ENCODE assay signal across 16 cellular contexts in the genomic region with DNA sequence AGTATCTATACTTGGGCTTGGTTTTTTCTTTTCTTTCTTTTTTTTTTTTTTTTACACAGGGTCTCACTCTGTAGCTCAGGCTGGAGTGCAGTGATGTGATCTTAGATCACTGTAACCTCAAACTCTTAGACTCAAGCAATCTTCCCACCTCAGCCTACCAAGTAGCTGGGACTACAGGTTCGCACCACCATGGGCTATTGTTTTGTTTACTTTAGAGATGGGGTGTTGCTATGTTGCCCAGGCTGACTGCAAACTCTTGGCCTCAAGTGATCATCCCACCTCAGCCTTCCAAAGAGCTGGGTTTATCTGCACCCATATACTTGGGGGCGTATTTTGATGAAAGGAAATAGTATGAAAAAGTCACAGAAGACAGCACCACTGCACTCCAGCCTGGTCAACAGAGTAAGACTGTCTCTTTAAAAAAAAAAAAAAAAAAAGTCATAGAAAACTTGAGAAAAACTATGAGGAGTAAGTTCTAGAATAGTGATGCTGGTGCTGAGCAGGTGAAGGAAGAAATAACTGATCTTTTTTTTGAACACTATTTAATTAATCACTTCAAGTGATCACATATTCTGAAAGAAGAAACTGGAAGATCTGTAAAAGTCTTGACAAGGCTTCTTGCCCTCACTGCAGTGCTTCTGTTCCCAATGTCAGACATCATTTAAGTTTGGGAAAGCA. TPM values are rescaled to one million over a fixed set of nuclear protein-coding genes. Genes with fewer than 3 reads are reported as not detected.
DNase-seq lines count a peak whose midpoint lies in the region; ATAC-seq and TF ChIP-seq lines count a peak whose summit lies in the region.
"Had no signal": no experiment of that assay in that cellular context is flagged by ENCODE, and none has a peak within 500 bp of the region (broad histone marks: within the 10 kb centered on the region; RNA-seq: fewer than 3 reads in every experiment).

No MANE protein-coding gene starts in this region.

- peak overlapping the region; percentile 89 for H3K27ac Mint-ChIP-seq in HFFc6
- H3K27ac Mint-ChIP-seq: activated CD4-positive, alpha-beta T cell treated with anti-CD3 and anti-CD28 coated beads, Interleukin-2, amount 10 ng/mL, durations not matched to agents 7 days and 5 days had no signal

- peaks cover 36% of the 10 kb centered on the region for H3K4me1 ChIP-seq in adipocyte (ENCODE audit: control insufficient read depth, insufficient read depth, low read length)

- H3K4me3 Mint-ChIP-seq in HFFc6 = peak overlapping the region; percentile 50
- H3K4me3 Mint-ChIP-seq: activated CD4-positive, alpha-beta T cell treated with anti-CD3 and anti-CD28 coated beads, Interleukin-2, amount 10 ng/mL, durations not matched to agents 7 days and 5 days had no signal

- TF ChIP-seq CTCF in C4-2B (conservative IDR thresholded peaks at IDR 0.05) (no peak), HFFc6 (IDR thresholded peaks at IDR 0.05) (no peak)

- no peaks in the 10 kb centered on the region for H3K27me3 Mint-ChIP-seq in HFFc6 (ENCODE audit: insufficient read depth)
- H3K27me3 Mint-ChIP-seq: activated CD4-positive, alpha-beta T cell treated with anti-CD3 and anti-CD28 coated beads, Interleukin-2, amount 10 ng/mL, durations not matched to agents 7 days and 5 days had no signal

- H3K27me3 ChIP-seq in adipocyte (replicated peaks; ENCODE audit: control insufficient read depth, insufficient read depth, low read length) = no peaks in the 10 kb centered on the region

- no peak for DNase-seq in HFFc6
- DNase-seq in adipocyte (ENCODE audit: low read depth) = no peak
- DNase-seq in kidney tubule cell (ENCODE audit: low spot score) = peak; percentile 38
- no peak for DNase-seq in hepatic stellate cell (ENCODE audit: low spot score)
- DNase-seq: activated CD4-positive, alpha-beta T cell treated with anti-CD3 and anti-CD28 coated beads, Interleukin-2, amount 10 ng/mL, durations not matched to agents 7 days and 5 days; anterior cingulate cortex; NCI-H1436; psoas muscle; stimulated activated CD4-positive, alpha-beta T cell treated with anti-CD3 and anti-CD28 coated beads, Interleukin-4, amount 100 ng/mL, for 24 hours had no signal

- peak overlapping the region; percentile 28; the same call in 1 of the 2 replicates for H3K27ac ChIP-seq in C4-2B
- H3K27ac ChIP-seq: psoas muscle had no signal

- no peaks in the 10 kb centered on the region for H3K9me3 Mint-ChIP-seq in HFFc6
- H3K9me3 Mint-ChIP-seq: activated CD4-positive, alpha-beta T cell treated with anti-CD3 and anti-CD28 coated beads, Interleukin-2, amount 10 ng/mL, durations not matched to agents 7 days and 5 days had no signal

- no peak for ATAC-seq in GM21825 (IDR thresholded peaks at IDR 0.05; ENCODE audit: unreplicated experiment)
- ATAC-seq in GM19035 (IDR thresholded peaks at IDR 0.05; ENCODE audit: unreplicated experiment) = no peak
- ATAC-seq in HG02870 (IDR thresholded peaks at IDR 0.05; ENCODE audit: unreplicated experiment) = no peak
- ATAC-seq: HepG2 had no signal

- no peaks in the 10 kb centered on the region for H3K9me3 ChIP-seq in adipocyte (ENCODE audit: control insufficient read depth, low read length)
- H3K9me3 ChIP-seq: HAP-1, psoas muscle had no signal

- no peak overlapping the region for H3K4me3 ChIP-seq in adipocyte (ENCODE audit: low read length)
- H3K4me3 ChIP-seq: HAP-1, psoas muscle had no signal

- peak overlapping the region; percentile 21 for H3K9ac ChIP-seq in adipocyte (ENCODE audit: low read length)

- peaks cover 14% of the 10 kb centered on the region for H3K36me3 Mint-ChIP-seq in HFFc6 (ENCODE audit: low read depth)

- H3K4me1 Mint-ChIP-seq in HFFc6 (ENCODE audit: low read depth) = peaks cover 61% of the 10 kb centered on the region

- H3K36me3 ChIP-seq in adipocyte (ENCODE audit: control insufficient read depth, insufficient read depth, low read length, severe bottlenecking) = no peaks in the 10 kb centered on the region
- H3K36me3 ChIP-seq: HAP-1 had no signal

RNA-seq across cellular contexts. Expression of gene NPFF, which starts 53.8 kb away (rescaled TPM):
- not detected for total RNA-seq in HFFc6 (2021; fragmentation: NEBNext Ultra II Directional; extraction: Animal tissue kit (Norgen Biotek cat#: 25700))
- total RNA-seq: activated CD4-positive, alpha-beta T cell treated with anti-CD3 and anti-CD28 coated beads, Interleukin-2, amount 10 ng/mL, durations not matched to agents 7 days and 5 days; HepG2; psoas muscle; subcutaneous adipose tissue had no signal

RNA-seq across cellular contexts. Expression of gene TARBP2, which starts 60.0 kb away (rescaled TPM):
- total RNA-seq in HFFc6 (2021; fragmentation: NEBNext Ultra II Directional; extraction: Animal tissue kit (Norgen Biotek cat#: 25700)) = 10 to 100 TPM; 35.1 to 41.7 (median 37.1) TPM
